Comparison of ENCODE assay signal across 26 cellular contexts in the genomic region with DNA sequence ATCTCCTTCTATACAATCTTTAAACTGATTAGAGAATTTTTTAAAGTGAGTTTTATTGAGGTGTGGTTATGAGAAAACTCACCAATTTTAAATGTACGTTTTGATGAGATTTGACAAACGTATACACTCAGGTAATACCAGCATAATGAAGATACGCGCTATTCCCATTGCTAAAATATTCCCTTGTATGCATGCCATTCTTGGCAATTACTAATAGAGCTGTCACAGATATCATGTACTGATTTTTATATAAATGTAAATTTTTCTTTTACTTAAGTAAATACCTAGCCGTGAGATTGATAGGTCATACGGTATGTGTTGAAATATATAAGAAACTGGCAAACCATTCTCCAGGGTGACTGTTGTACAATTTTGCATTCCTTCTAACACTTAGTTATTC.
"Had no signal": no experiment of that assay in that cellular context is flagged by ENCODE, and none has a peak within 500 bp of the region (broad histone marks: within the 10 kb centered on the region; RNA-seq: fewer than 3 reads in every experiment).

No MANE protein-coding gene starts in this region.

- H3K27me3 ChIP-seq: stomach, suprapubic skin, testis, tibial artery, tibial nerve, transverse colon, upper lobe of left lung, upper lobe of right lung, uterus, vagina had no signal

- ATAC-seq: stimulated activated effector memory CD8-positive, alpha-beta T cell treated with anti-CD3 and anti-CD28 coated beads, Interleukin-12 subunit alpha, Interleukin-12 subunit beta, amount 100 ng/mL, for 72 hours; stimulated activated memory B cell treated with anti-CD40 and anti-IgM and Interleukin-4, amounts not matched to agents 10 μg/mL and 1 μg/mL and 100 μg/mL, for 72 hours; stimulated activated naive B cell treated with anti-CD40 and anti-IgM and Interleukin-4, amounts not matched to agents 10 μg/mL and 1 μg/mL and 100 μg/mL, for 72 hours; stimulated activated naive CD8-positive, alpha-beta T cell treated with anti-CD3 and anti-CD28 coated beads, Interleukin-15, amount 100 ng/mL, for 72 hours; stimulated activated naive CD8-positive, alpha-beta T cell treated with anti-CD3 and anti-CD28 coated beads, Interleukin-15, Interleukin-2, amounts not matched to agents 100 U/mL and 50 U/mL, for 24 hours; upper lobe of right lung had no signal

- H3K4me3 ChIP-seq: stomach, suprapubic skin, testis, thoracic aorta, tibial artery, tibial nerve, transverse colon, upper lobe of left lung, upper lobe of right lung, uterus, vagina had no signal

- H3K9me3 ChIP-seq: stomach, suprapubic skin, testis, thoracic aorta, tibial artery, tibial nerve, transverse colon, upper lobe of left lung, upper lobe of right lung, uterus, vagina had no signal

- H3K36me3 ChIP-seq: stomach, suprapubic skin, thoracic aorta, tibial artery, tibial nerve, transverse colon, upper lobe of left lung, upper lobe of right lung, uterus, vagina had no signal

- DNase-seq: stimulated activated CD4-positive, alpha-beta T cell treated with anti-CD3 and anti-CD28 coated beads, Interleukin-2, amount 100 ng/mL, for 48 hours; stimulated activated CD4-positive, alpha-beta T cell treated with anti-CD3 and anti-CD28 coated beads, Interleukin-4, amount 100 ng/mL, for 1 hour; stimulated activated CD4-positive, alpha-beta T cell treated with anti-CD3 and anti-CD28 coated beads, Interleukin-4, amount 100 ng/mL, for 24 hours; stimulated activated CD4-positive, alpha-beta T cell treated with anti-CD3 and anti-CD28 coated beads, Interleukin-4, amount 100 ng/mL, for 4 hours; stimulated activated CD8-positive, alpha-beta memory T cell treated with anti-CD3 and anti-CD28 coated beads, Interleukin-4, amount 100 ng/mL, for 48 hours; stimulated activated naive B cell treated with anti-CD40 and anti-IgM and Interleukin-4, amounts not matched to agents 10 μg/mL and 1 μg/mL and 100 μg/mL, for 72 hours; stimulated activated naive CD4-positive, alpha-beta T cell; stimulated activated naive CD4-positive, alpha-beta T cell treated with Interleukin-2 at 50 U/mL for 16 hours; stimulated activated naive CD8-positive, alpha-beta T cell treated with anti-CD3 and anti-CD28 coated beads, Interleukin-15, amount 100 ng/mL, for 72 hours; stimulated activated naive CD8-positive, alpha-beta T cell treated with anti-CD3 and anti-CD28 coated beads, Interleukin-15, Interleukin-2, amounts not matched to agents 100 U/mL and 50 U/mL, for 24 hours; stomach; substantia nigra; testis; tibial artery; transverse colon; trophoblast cell; upper lobe of left lung; upper lobe of right lung; uterus had no signal

- H3K27ac ChIP-seq: stomach, suprapubic skin, testis, thoracic aorta, tibial artery, tibial nerve, transverse colon, upper lobe of left lung, upper lobe of right lung, uterus, vagina had no signal

- FAIRE-seq: urothelium cell line had no signal

- H3K4me1 ChIP-seq: stomach, suprapubic skin, testis, tibial artery, tibial nerve, transverse colon, upper lobe of left lung, upper lobe of right lung, uterus, vagina had no signal
